ENCODE assay signal across 9 cellular contexts in the genomic region with DNA sequence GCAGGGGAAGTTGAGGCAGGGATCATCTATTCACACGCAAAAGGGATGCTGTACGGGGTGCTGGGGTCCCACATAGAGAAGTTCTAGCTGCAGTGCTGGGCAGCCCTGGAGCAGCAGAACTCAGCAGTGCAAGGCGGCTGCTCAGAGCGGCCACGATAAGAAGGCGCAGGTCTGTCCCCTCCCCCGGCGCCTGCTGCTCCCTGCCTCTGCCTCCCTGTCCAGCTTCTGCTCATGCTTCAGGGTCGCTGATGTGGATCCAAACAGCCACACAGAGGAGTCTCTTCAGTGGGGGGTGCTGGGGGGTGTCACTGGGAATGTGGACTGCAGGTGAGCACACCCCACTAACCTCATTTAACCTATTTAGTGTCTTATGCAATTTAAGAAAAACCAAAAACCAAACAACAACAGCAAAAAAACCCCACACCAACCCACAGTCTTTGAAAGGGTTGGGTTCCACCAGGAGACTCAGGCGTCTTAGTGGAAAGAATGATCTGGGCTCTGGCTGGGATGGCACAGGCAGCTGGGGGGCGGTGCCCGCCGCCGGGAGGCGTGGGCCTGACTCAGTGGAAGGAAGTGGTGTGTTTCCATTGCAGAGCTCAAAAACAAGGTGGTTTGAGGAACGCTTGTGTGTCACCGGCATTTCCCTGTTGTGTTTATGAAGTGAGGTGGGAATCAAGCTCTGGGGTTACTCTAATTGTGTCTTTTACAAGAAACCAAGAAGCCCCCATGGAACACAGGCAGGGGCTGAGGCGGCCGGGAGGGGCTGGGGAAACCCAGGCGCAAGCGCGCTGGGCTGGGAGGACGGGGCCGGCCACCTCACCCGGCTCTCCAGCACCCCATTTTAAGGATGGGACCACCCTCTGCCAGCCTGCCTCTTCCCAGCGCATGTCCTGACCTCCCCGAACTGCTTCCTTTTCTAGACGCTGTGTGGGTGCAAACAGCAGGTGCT.
A peak's percentile ranks its signal among the peaks of the same experiment; 100 is the strongest.
DNase-seq lines count a peak whose midpoint lies in the region; ATAC-seq and TF ChIP-seq lines count a peak whose summit lies in the region.
"Had no signal": no experiment of that assay in that cellular context is flagged by ENCODE, and none has a peak within 500 bp of the region (broad histone marks: within the 10 kb centered on the region; RNA-seq: fewer than 3 reads in every experiment).

No MANE protein-coding gene starts in this region.

- no peak overlapping the region for H3K27ac Mint-ChIP-seq in memory B cell

- H3K4me1 ChIP-seq in OCI-LY3 (ENCODE audit: low read length) = peaks cover 36% of the 10 kb centered on the region

- H3K4me3 ChIP-seq in OCI-LY3 (ENCODE audit: low read length) = peak overlapping the region; percentile 56

- H3K27ac ChIP-seq in OCI-LY3 (ENCODE audit: low read length) = no peak overlapping the region
- H3K27ac ChIP-seq: epithelial cell of prostate had no signal

- H3K4me2 ChIP-seq in OCI-LY3 (ENCODE audit: low read length) = peak overlapping the region; percentile 67

- no peaks in the 10 kb centered on the region for H3K36me3 ChIP-seq in OCI-LY3 (replicated peaks; ENCODE audit: low read depth, low read length)

- H4K20me1 ChIP-seq in OCI-LY3 (ENCODE audit: insufficient read depth, low read length) = no peaks in the 10 kb centered on the region

- no peak overlapping the region for H2AFZ ChIP-seq in OCI-LY3 (ENCODE audit: low read depth, low read length)

- ATAC-seq in memory B cell (ENCODE audit: low read depth) (peak; percentile 59), HG02759 (IDR thresholded peaks at IDR 0.05; ENCODE audit: unreplicated experiment) (no peak)

- DNase-seq in activated T-cell treated with anti-CD3 and anti-CD28 coated beads for 24 hours (ENCODE audit: low read depth) = peak; percentile 93
- DNase-seq in memory B cell (ENCODE audit: low spot score in 2 of 2) = no peak
- peak; percentile 72 for DNase-seq in stimulated activated CD8-positive, alpha-beta memory T cell treated with anti-CD3 and anti-CD28 coated beads, Interleukin-7, amount 100 ng/mL, for 24 hours (ENCODE audit: low read depth)
- DNase-seq in cortex of kidney (lab: John Stamatoyannopoulos, UW) = no peak
- DNase-seq in hypothalamus (lab: John Stamatoyannopoulos, UW) = no peak
- no peak for DNase-seq in HCEC 1CT

- peak overlapping the region; percentile 68 for H3K4me3 Mint-ChIP-seq in memory B cell

- H3K27me3 ChIP-seq in OCI-LY3 (ENCODE audit: low read depth, low read length) = no peaks in the 10 kb centered on the region

- H3K4me1 Mint-ChIP-seq in memory B cell = peaks cover 11% of the 10 kb centered on the region

- H3K9ac ChIP-seq in OCI-LY3 (ENCODE audit: low read length) = peak overlapping the region; percentile 22; the same call in 1 of the 2 replicates

- TF ChIP-seq CTCF in OCI-LY3 (IDR thresholded peaks at IDR 0.05; ENCODE audit: low read depth, low read length) = no peak

- no peaks in the 10 kb centered on the region for H3K9me3 ChIP-seq in OCI-LY3 (ENCODE audit: insufficient read depth, low read length)

- no peaks in the 10 kb centered on the region for H3K9me3 Mint-ChIP-seq in memory B cell

- H3K27me3 Mint-ChIP-seq in memory B cell = no peaks in the 10 kb centered on the region

- H3K79me2 ChIP-seq in OCI-LY3 (ENCODE audit: low read length) = no peaks in the 10 kb centered on the region

- H3K36me3 Mint-ChIP-seq in memory B cell = no peaks in the 10 kb centered on the region

Comparison
In these comparisons a context has a peak if more than half of its experiments do, and no peak if none do; other contexts are left out.
1. DNase-seq: peak in activated T-cell treated with anti-CD3 and anti-CD28 coated beads for 24 hours (single experiment) and stimulated activated CD8-positive, alpha-beta memory T cell treated with anti-CD3 and anti-CD28 coated beads, Interleukin-7, amount 100 ng/mL, for 24 hours (single experiment); none in memory B cell (0 of 2), cortex of kidney (single experiment), hypothalamus (0 of 51) and HCEC 1CT (single experiment).